In genomic region chr6:133392015-133392414, GRCh38 we compare ENCODE assay signal across 1 cellular context.
TF ChIP-seq lines count a peak whose summit lies in the region.

No MANE protein-coding gene starts in this region.

TF ChIP-seq in WTC11, 78 proteins besides CTCF, POLR2A, EP300 and RAD21 (continued from another document):
- TF ChIP-seq ATF2 (CRISPR knock-in tag; IDR thresholded peaks at IDR 0.05; ENCODE audit: borderline replicate concordance, low read depth) (no peak), ZNF423 (CRISPR knock-in tag; IDR thresholded peaks at IDR 0.05) (no peak), KAT7 (CRISPR knock-in tag; IDR thresholded peaks at IDR 0.05; ENCODE audit: borderline replicate concordance) (no peak), USF1 (CRISPR knock-in tag; IDR thresholded peaks at IDR 0.05) (no peak), SMAD3 (CRISPR knock-in tag; IDR thresholded peaks at IDR 0.05; ENCODE audit: borderline replicate concordance) (no peak), ZNF532 (CRISPR knock-in tag; IDR thresholded peaks at IDR 0.05; ENCODE audit: borderline replicate concordance) (no peak), TEAD4 (CRISPR knock-in tag; IDR thresholded peaks at IDR 0.05) (no peak)
